ENCODE assay signal across 1 cellular context in genomic region chr12:113005759-113006158, GRCh38.
TF ChIP-seq lines count a peak whose summit lies in the region.

No MANE protein-coding gene starts in this region.

TF ChIP-seq in A549, 52 proteins besides CTCF, POLR2A, EP300 and RAD21 (continued from another document):
- no peak for TF ChIP-seq ELK1 (IDR thresholded peaks at IDR 0.05; ENCODE audit: low read depth, low read length)
- TF ChIP-seq RARB (CRISPR knock-in tag; IDR thresholded peaks at IDR 0.05) = no peak
- TF ChIP-seq HES2 (IDR thresholded peaks at IDR 0.05) = no peak
- no peak for TF ChIP-seq SREBF2 (IDR thresholded peaks at IDR 0.05)
- no peak for TF ChIP-seq REST (IDR thresholded peaks at IDR 0.05)
- no peak for TF ChIP-seq POLR2AphosphoS2 (conservative IDR thresholded peaks at IDR 0.05; ENCODE audit: low read length)
- TF ChIP-seq RFX5 (IDR thresholded peaks at IDR 0.05) = no peak
- TF ChIP-seq MYC (IDR thresholded peaks at IDR 0.05; ENCODE audit: borderline replicate concordance, low read length) = no peak
